In the genomic region with DNA sequence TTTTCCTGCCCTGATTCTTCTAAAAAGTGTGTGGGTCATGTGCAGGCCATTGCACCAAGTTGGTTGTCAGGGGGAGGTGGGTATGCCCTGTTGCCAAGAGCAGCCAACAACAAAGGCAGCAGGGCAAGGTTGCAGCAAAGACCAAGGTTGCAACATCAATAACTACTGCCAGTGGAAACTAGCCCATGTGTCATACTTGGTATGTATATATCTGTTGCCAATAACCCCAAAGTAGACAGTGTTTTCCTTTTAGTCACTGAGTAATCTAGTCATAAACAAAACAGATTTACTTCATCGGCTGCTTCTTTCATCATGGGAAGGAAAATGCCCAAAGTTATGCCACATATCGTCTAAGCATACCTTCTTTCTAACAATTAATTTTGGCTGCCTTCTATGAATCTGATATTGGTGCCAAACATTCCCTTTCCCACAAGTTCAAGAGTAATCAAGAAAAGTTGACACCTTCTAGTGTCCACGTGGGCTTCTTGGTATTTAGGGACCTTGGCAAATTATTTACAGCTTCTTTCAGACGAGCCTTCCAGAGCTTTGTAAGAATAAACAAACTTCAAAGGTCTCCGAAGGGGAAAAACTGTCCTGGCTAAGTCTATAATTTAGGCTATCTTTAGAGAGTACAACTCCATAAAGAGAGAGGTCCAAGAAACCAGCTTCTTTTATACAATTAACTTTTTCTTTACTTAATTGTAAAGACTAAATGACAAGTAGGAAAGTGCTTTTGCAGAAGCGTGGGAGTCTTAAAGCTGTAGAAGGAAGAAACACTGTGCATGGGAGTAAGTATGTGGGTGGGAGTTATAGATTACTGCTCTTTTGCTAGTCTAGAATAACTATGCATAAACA, we compare ENCODE assay signal across 8 cellular contexts. TPM values are rescaled to one million over a fixed set of nuclear protein-coding genes. Genes with fewer than 3 reads are reported as not detected.
A peak's percentile ranks its signal among the peaks of the same experiment; 100 is the strongest.
DNase-seq lines count a peak whose midpoint lies in the region; ATAC-seq and TF ChIP-seq lines count a peak whose summit lies in the region.

No MANE protein-coding gene starts in this region.

- no peaks in the 10 kb centered on the region for H3K36me3 ChIP-seq in ovary

- H3K4me1 Mint-ChIP-seq in WTC11: no peaks in the 10 kb centered on the region

- H3K27me3 Mint-ChIP-seq in WTC11 (ENCODE audit: low read depth): no peaks in the 10 kb centered on the region

- 7 to 9% (median 8%) methylated on average over 6 of the region's 6 CpGs for WGBS in ovary, 3 donors

- intact Hi-C loops in ovary (cut with DNase I): no loop called here

- TF ChIP-seq CTCF in WTC11 (IDR thresholded peaks at IDR 0.05) (no peak), ovary (IDR thresholded peaks at IDR 0.05) (no peak)

- H3K9me3 ChIP-seq in ovary: no peaks in the 10 kb centered on the region

- no peak for TF ChIP-seq POLR2A in ovary (IDR thresholded peaks at IDR 0.05)

- ATAC-seq in GM18907 (IDR thresholded peaks at IDR 0.05; ENCODE audit: unreplicated experiment): peak; percentile 48
- ATAC-seq in WTC11: no peak
- ATAC-seq in HG02678 (IDR thresholded peaks at IDR 0.05; ENCODE audit: unreplicated experiment): no peak

- CTCF ChIA-PET in WTC11 (lab: Charles Lee): no interaction called here

- no peak overlapping the region for H3K27ac ChIP-seq in ovary

- H3K27me3 ChIP-seq in ovary: no peaks in the 10 kb centered on the region

- H3K27ac Mint-ChIP-seq in WTC11: no peak overlapping the region

- H3K4me3 Mint-ChIP-seq in WTC11: no peak overlapping the region

- H3K36me3 Mint-ChIP-seq in WTC11: no peaks in the 10 kb centered on the region

- peak; percentile 44 for TF ChIP-seq EP300 in ovary (IDR thresholded peaks at IDR 0.05)

- POLR2A ChIA-PET in WTC11 (lab: Charles Lee): no interaction called here

- DNase-seq in HS-27A (ENCODE audit: low read depth) (peak; percentile 51), WTC11 (ENCODE audit: low spot score) (no peak), epidermal melanocyte (ENCODE audit: insufficient read length, low spot score) (peak; percentile 54), ovary (peak; percentile 19 to 66 (median 44)), iPS-NIHi7 (ENCODE audit: extremely low spot score) (no peak), NCI-H2227 (lab: John Stamatoyannopoulos, UW; ENCODE audit: unreplicated experiment) (no peak)

- H3K9me3 Mint-ChIP-seq in WTC11: no peaks in the 10 kb centered on the region

- H3K4me1 ChIP-seq in ovary (ENCODE audit: insufficient read depth): peaks cover 6% of the 10 kb centered on the region

- H3K4me3 ChIP-seq in ovary: no peak overlapping the region

TF ChIP-seq in WTC11, 78 proteins besides CTCF, POLR2A, EP300 and RAD21:
- TF ChIP-seq GABPB1 (CRISPR knock-in tag; IDR thresholded peaks at IDR 0.05): peak; percentile 81
- no peak for TF ChIP-seq IRF2 (CRISPR knock-in tag; IDR thresholded peaks at IDR 0.05; ENCODE audit: borderline replicate concordance, low read depth)

RNA-seq across cellular contexts. Expression of a gene that starts 10.1 kb away (rescaled TPM):
- total RNA-seq in WTC11 (2021) (16.0 to 20.4 TPM (median 17.8 TPM) in 3 replicates), ovary (100 to 1,000 TPM; 117 to 152 (median 127) TPM)
- 10 to 100 TPM; 39.7 to 66.1 TPM for polyA plus RNA-seq in ovary

Comparison
In these comparisons a context has a peak if more than half of its experiments do, and no peak if none do; other contexts are left out.
1. DNase-seq: peak in HS-27A (single experiment), epidermal melanocyte (single experiment) and ovary (5 of 5); none in WTC11 (single experiment), iPS-NIHi7 (single experiment) and NCI-H2227 (single experiment).